Comparison of ENCODE assay signal across 9 cellular contexts in the genomic region with DNA sequence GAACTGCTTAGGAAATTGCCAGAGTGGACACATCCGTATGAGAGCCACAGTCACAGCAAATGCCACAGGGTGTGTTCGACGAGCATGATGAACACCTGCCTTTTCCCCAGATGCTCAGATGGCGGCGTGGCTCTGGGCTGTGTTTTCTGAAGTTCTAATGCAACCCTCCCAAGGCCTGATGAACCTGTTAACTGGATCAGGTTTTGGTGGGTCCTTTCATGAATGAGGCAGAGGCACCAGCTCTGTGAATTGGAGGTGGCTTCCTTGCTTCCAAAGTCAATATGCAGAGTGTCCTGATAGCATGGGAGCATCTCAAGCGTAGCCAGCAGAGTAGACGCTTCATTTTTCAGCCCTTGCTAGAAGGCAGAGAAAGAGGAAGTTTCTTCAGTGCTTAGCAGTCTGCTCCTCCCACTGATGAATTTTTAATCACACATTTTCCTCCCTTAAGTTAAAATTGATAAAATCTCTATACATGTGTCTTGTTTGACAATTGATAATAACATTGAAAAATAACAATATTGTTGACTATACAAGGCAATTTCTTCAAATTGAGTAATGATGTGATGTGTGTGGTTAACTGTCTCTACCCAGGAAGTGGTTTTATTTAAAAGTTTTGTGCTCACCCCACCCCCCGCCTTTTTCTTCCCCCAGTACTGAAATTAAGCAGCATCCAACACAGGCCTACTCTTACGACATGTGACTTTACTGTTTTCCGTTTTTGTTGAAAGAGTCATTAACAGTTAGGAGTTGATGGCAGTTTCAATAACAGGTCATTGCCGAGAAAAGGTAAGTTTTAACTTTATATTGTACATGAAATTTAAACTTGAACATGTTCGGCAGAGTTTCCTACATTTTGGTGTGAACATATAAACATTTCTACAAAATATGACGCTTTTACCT. TPM values are rescaled to one million over a fixed set of nuclear protein-coding genes. Genes with fewer than 3 reads are reported as not detected.
DNase-seq lines count a peak whose midpoint lies in the region; ATAC-seq, FAIRE-seq and TF ChIP-seq lines count a peak whose summit lies in the region.
"Had no signal": no experiment of that assay in that cellular context is flagged by ENCODE, and none has a peak within 500 bp of the region (broad histone marks: within the 10 kb centered on the region; RNA-seq: fewer than 3 reads in every experiment).

Gene ARHGAP15 (plus strand): TSS at position 739 of the 900 bp plus-strand sequence.

- TF ChIP-seq POLR2A in GM12891 (IDR thresholded peaks at IDR 0.05; ENCODE audit: low read depth, low read length) (peak; percentile 82), NB4 (IDR thresholded peaks at IDR 0.05; ENCODE audit: extremely low read depth, insufficient read length) (peak; percentile 30)

- WGBS in lung, 2 donors: 33 to 56% methylated on average over 13 of the region's 13 CpGs

- TF ChIP-seq CTCF in NB4 (IDR thresholded peaks at IDR 0.05; ENCODE audit: low read depth, low read length) (peak; percentile 1), lung (IDR thresholded peaks at IDR 0.05; ENCODE audit: control extremely low read depth, extremely low read depth) (no peak), A673 (conservative IDR thresholded peaks at IDR 0.05; ENCODE audit: low read depth, low read length) (no peak)

- peak; percentile 84 for ATAC-seq in GM21786 (IDR thresholded peaks at IDR 0.05; ENCODE audit: unreplicated experiment)
- ATAC-seq in lung (ENCODE audit: insufficient read depth, low FRiP score): peak; percentile 55

- no peaks in the 10 kb centered on the region for H3K4me1 ChIP-seq in lung (ENCODE audit: control insufficient read depth in 2 of 2, insufficient read depth in 2 of 2, low read length in 2 of 2)
- H3K4me1 ChIP-seq in SJCRH30: 0 out of 2 replicates have a peak, but pooled peaks cover 3% of the 10 kb centered on the region
- no peaks in the 10 kb centered on the region for H3K4me1 ChIP-seq in A673 (ENCODE audit: insufficient read depth, low read length, poor library complexity, severe bottlenecking)

- intact Hi-C loops in A673 (cut with micrococcal nuclease; ENCODE audit: unreplicated experiment): no loop called here

- POLR2A ChIA-PET in A673 (lab: Charles Lee; ENCODE audit: low non-redundant PET): no interaction called here

- BruUV-seq in A673 (replicated peaks; lab: Mats Ljungman, UMichigan): no TSS peak

- H3K27ac ChIP-seq in lung (ENCODE audit: low read depth in 1 of 2, low read length in 1 of 2) (peak within 1 kb of the TSS in 1 of 2 donors; percentile 57), SJCRH30 (no peak within 1 kb of the TSS), A673 (ENCODE audit: low read depth, low read length, poor library complexity, severe bottlenecking) (no peak within 1 kb of the TSS)

- DNase-seq in GM12891 (ENCODE audit: insufficient read length, low spot score): peak; percentile 26
- DNase-seq in NB4 (ENCODE audit: low read depth): peak; percentile 96
- DNase-seq in activated CD8-positive, alpha-beta memory T cell treated with anti-CD3 and anti-CD28 coated beads, Interleukin-2, amount 50 U/mL, for 4 hours: peak; percentile 61
- DNase-seq in lung (ENCODE audit: low spot score): no peak
- DNase-seq in stimulated activated naive CD4-positive, alpha-beta T cell (lab: John Stamatoyannopoulos, UW): peak; percentile 45 to 93 (median 78)
- DNase-seq in SJCRH30: no peak
- no peak for DNase-seq in A673 (ENCODE audit: low spot score)

- CTCF ChIA-PET in A673 (lab: Charles Lee): no interaction called here

- H3K4me3 ChIP-seq in NB4 (ENCODE audit: low read depth, low read length) (peak within 1 kb of the TSS; percentile 75), lung (no peak within 1 kb of the TSS), SJCRH30 (no peak within 1 kb of the TSS), A673 (ENCODE audit: low read depth, low read length, poor library complexity, severe bottlenecking) (no peak within 1 kb of the TSS)

- no peaks in the 10 kb centered on the region for H3K27me3 ChIP-seq in lung (ENCODE audit: control insufficient read depth, insufficient read depth)
- no peaks in the 10 kb centered on the region for H3K27me3 ChIP-seq in SJCRH30
- H3K27me3 ChIP-seq in A673 (replicated peaks; ENCODE audit: insufficient read depth, low read depth, low read length, poor library complexity): no peaks in the 10 kb centered on the region

- H3K36me3 ChIP-seq in lung (ENCODE audit: control insufficient read depth in 2 of 2, insufficient read depth in 2 of 2, low read length in 2 of 2): no peaks in the 10 kb centered on the region
- H3K36me3 ChIP-seq in SJCRH30: no peaks in the 10 kb centered on the region
- H3K36me3 ChIP-seq in A673 (ENCODE audit: insufficient read depth, low read length, poor library complexity, severe bottlenecking): no peaks in the 10 kb centered on the region

- H3K9me3 ChIP-seq in lung (ENCODE audit: control insufficient read depth in 2 of 2, insufficient read depth in 1 of 2, low read length in 1 of 2) (no peaks in the 10 kb centered on the region), SJCRH30 (replicated peaks) (no peaks in the 10 kb centered on the region; the same call in 1 of the 2 replicates), A673 (ENCODE audit: low read depth, low read length, poor library complexity, severe bottlenecking) (no peaks in the 10 kb centered on the region)

- FAIRE-seq in GM12891 (lab: Jason Lieb, UNC): peak; percentile 93

TF ChIP-seq in GM12891, 5 proteins besides CTCF, POLR2A, EP300 and RAD21:
- TF ChIP-seq TAF1 (IDR thresholded peaks at IDR 0.05; ENCODE audit: low read depth, low read length) (peak; percentile 74), POU2F2 (IDR thresholded peaks at IDR 0.05; ENCODE audit: low read depth, low read length) (peak; percentile 60; the same call in 1 of the 2 replicates), SPI1 (IDR thresholded peaks at IDR 0.05; ENCODE audit: low read depth, low read length) (peak; percentile 28; the same call in 1 of the 2 replicates), PAX5 (IDR thresholded peaks at IDR 0.05; ENCODE audit: insufficient read depth, low read length, severe bottlenecking) (peak; percentile 44), POLR2AphosphoS5 (IDR thresholded peaks at IDR 0.05; ENCODE audit: low read depth, low read length) (peak; percentile 72)

RNA-seq across cellular contexts. Expression of gene ARHGAP15, which starts in this region (rescaled TPM):
- 56.8 TPM for polyA plus RNA-seq in GM12891 (2012; ENCODE audit: low read depth, missing spikeins)
- 10 to 100 TPM; 13.0 to 74.3 TPM for total RNA-seq in lung
- 10 to 100 TPM in 1 of 2 donors, 1 to 10 TPM in 1; 5.9 to 13.4 TPM for polyA plus RNA-seq in lung
- total RNA-seq in SJCRH30 (2014; rRNA removed; shearing (Covaris generic)): 0.25 and 0.26 TPM in 2 replicates
- not detected in 2 replicates for total RNA-seq in A673 (2021)
- total RNA-seq: kidney epithelial cell had no signal

Comparison
In these comparisons a context has a peak if more than half of its experiments do, and no peak if none do; other contexts are left out.
1. RNA of gene ARHGAP15 (total RNA-seq): 13.0 to 74.3 TPM in lung; not detected in A673 and 0.25 to 0.26 TPM in SJCRH30; every median in the first group is over 10 times any median in the second.
2. DNase-seq: peak in GM12891 (single experiment), NB4 (single experiment), activated CD8-positive, alpha-beta memory T cell treated with anti-CD3 and anti-CD28 coated beads, Interleukin-2, amount 50 U/mL, for 4 hours (single experiment) and stimulated activated naive CD4-positive, alpha-beta T cell (6 of 6); none in lung (single experiment), SJCRH30 (0 of 2) and A673 (single experiment).